8 cellular contexts compared by ENCODE assay signal in the genomic region with DNA sequence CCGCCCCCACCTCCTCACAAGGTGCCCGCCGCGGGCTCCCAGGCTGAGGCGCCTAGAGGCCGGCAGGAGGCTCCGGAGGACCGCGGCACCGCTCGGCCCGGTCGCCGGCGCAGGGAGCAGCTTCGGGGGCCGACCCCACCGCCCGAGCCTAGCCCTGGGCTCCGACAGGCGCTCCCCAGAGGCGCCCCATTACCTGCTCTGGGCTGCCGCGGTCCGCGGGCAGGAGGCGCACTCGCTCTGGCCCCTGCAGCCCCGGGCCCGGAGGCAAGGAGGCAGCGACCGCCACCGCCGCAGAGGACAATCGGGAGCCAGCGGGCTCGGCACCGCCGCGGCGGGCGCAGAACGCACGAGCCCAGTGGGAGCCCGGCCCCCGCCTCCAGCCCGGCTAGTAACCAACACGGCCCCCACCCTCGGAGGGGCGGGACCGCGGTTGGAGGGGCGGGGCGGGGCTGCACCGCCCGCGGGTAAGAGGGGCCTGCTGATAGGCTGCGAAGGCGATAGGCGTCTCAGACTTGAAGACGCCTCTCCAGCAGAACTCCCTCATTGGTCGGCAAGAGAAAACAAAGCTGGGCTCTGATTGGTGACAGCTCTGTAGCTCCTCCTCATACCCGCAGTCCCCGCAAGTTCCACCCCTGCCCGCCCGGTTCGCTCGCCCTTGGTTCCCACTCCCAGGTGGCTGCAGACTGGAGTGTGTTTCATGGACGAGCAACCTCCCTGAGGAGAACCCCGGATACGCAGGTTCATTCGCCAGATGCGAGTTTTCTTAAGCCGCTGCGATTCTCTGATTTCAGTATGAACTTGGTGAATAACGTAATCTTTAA. TPM values are rescaled to one million over a fixed set of nuclear protein-coding genes. Genes with fewer than 3 reads are reported as not detected.
A peak's percentile ranks its signal among the peaks of the same experiment; 100 is the strongest.
DNase-seq lines count a peak whose midpoint lies in the region; ATAC-seq, FAIRE-seq and TF ChIP-seq lines count a peak whose summit lies in the region.

A gene (minus strand): TSS at position 397 of the 821 bp plus-strand sequence. CDS start 64,460 bp downstream, outside the sequence.

- no peaks in the 10 kb centered on the region for H3K9me3 ChIP-seq in BE2C

- FAIRE-seq in colon (lab: Jason Lieb, UNC): peak; percentile 64

- no peak for TF ChIP-seq CTCF in BE2C (IDR thresholded peaks at IDR 0.05; ENCODE audit: low read depth, low read length)
- no peak for TF ChIP-seq CTCF in kidney epithelial cell (IDR thresholded peaks at IDR 0.05; ENCODE audit: insufficient read depth, low read length, poor library complexity, severe bottlenecking)

- H3K27me3 ChIP-seq in BE2C (peaks cover 18% of the 10 kb centered on the region), kidney epithelial cell (ENCODE audit: control insufficient read depth, insufficient read depth, low read length) (peaks cover 16% of the 10 kb centered on the region)

- peak; percentile 92 for DNase-seq in BE2C
- DNase-seq in NCI-H524 (lab: John Stamatoyannopoulos, UW): peak; percentile 55 to 91
- DNase-seq in activated CD4-positive, alpha-beta T cell treated with anti-CD3 and anti-CD28 coated beads for 4 hours: peak; percentile 93 to 95
- DNase-seq in kidney epithelial cell (ENCODE audit: low read depth): peak; percentile 99
- peak; percentile 93 to 95 for DNase-seq in stimulated activated CD4-positive, alpha-beta T cell treated with anti-CD3 and anti-CD28 coated beads, Interleukin-15, amount 100 ng/mL, for 1 hour (ENCODE audit: low read depth in 1 of 2, low spot score in 1 of 2)

- H3K36me3 ChIP-seq in BE2C (no peaks in the 10 kb centered on the region), kidney epithelial cell (ENCODE audit: control insufficient read depth, insufficient read depth, low read length) (no peaks in the 10 kb centered on the region)

- ATAC-seq in GM19328 (IDR thresholded peaks at IDR 0.05; ENCODE audit: unreplicated experiment): peak; percentile 100
- peak; percentile 100 for ATAC-seq in HG03460 (IDR thresholded peaks at IDR 0.05; ENCODE audit: unreplicated experiment)

- H3K4me1 ChIP-seq in BE2C: no peaks in the 10 kb centered on the region

- H3K4me3 ChIP-seq in BE2C (ENCODE audit: low read depth, low read length) (peak within 1 kb of the TSS; percentile 57), kidney epithelial cell (ENCODE audit: low read depth, low read length) (peak within 1 kb of the TSS; percentile 72)

RNA-seq across cellular contexts. Expression of the gene that starts here (rescaled TPM):
- polyA plus RNA-seq in BE2C (2012; ENCODE audit: insufficient read depth, insufficient read length, low read depth): not detected
- 2.3 and 2.4 TPM in 2 replicates for total RNA-seq in kidney epithelial cell

Comparison
In these comparisons a context has a peak if more than half of its experiments do, and no peak if none do; other contexts are left out.
1. Peak in every context shown above with its lines: DNase-seq, ATAC-seq and H3K4me3 ChIP-seq.